In genomic region chr3:4776980-4777581, GRCh38 we compare ENCODE assay signal across 10 cellular contexts.
DNase-seq lines count a peak whose midpoint lies in the region; ATAC-seq and TF ChIP-seq lines count a peak whose summit lies in the region.
"Had no signal": no experiment of that assay in that cellular context is flagged by ENCODE, and none has a peak within 500 bp of the region (broad histone marks: within the 10 kb centered on the region; RNA-seq: fewer than 3 reads in every experiment).

No MANE protein-coding gene starts in this region.

- H3K27me3 Mint-ChIP-seq in stimulated activated naive CD8-positive, alpha-beta T cell treated with anti-CD3 and anti-CD28 coated beads, Interleukin-15, Interleukin-2, amounts not matched to agents 100 ng/mL and 50 ng/mL, for 24 hours = no peaks in the 10 kb centered on the region
- H3K27me3 Mint-ChIP-seq: dendritic cell treated with granulocyte-macrophage colony-stimulating factor and Interleukin-4, amounts not matched to agents 40 ng/mL and 50 ng/mL, for 4 days had no signal

- intact Hi-C loops in dorsolateral prefrontal cortex (cut with DNase I) = no loop called here

- peak overlapping the region; percentile 97 for H3K27ac Mint-ChIP-seq in stimulated activated naive CD8-positive, alpha-beta T cell treated with anti-CD3 and anti-CD28 coated beads, Interleukin-15, Interleukin-2, amounts not matched to agents 100 ng/mL and 50 ng/mL, for 24 hours
- H3K27ac Mint-ChIP-seq: dendritic cell treated with granulocyte-macrophage colony-stimulating factor and Interleukin-4, amounts not matched to agents 40 ng/mL and 50 ng/mL, for 4 days had no signal

- peaks cover 77% of the 10 kb centered on the region for H3K36me3 Mint-ChIP-seq in stimulated activated naive CD8-positive, alpha-beta T cell treated with anti-CD3 and anti-CD28 coated beads, Interleukin-15, Interleukin-2, amounts not matched to agents 100 ng/mL and 50 ng/mL, for 24 hours (ENCODE audit: low read depth)

- DNase-seq in GM04503 (ENCODE audit: low read depth) (peak; percentile 18), dorsolateral prefrontal cortex (no peak), Ammon's horn (ENCODE audit: low spot score) (no peak), 8988T (no peak), RPMI8226 (no peak)

- peak; percentile 85 for ATAC-seq in GM19467 (IDR thresholded peaks at IDR 0.05; ENCODE audit: unreplicated experiment)
- peak; percentile 84 for ATAC-seq in HG03520 (IDR thresholded peaks at IDR 0.05; ENCODE audit: unreplicated experiment)

- H3K9me3 Mint-ChIP-seq in stimulated activated naive CD8-positive, alpha-beta T cell treated with anti-CD3 and anti-CD28 coated beads, Interleukin-15, Interleukin-2, amounts not matched to agents 100 ng/mL and 50 ng/mL, for 24 hours = no peaks in the 10 kb centered on the region
- H3K9me3 Mint-ChIP-seq: dendritic cell treated with granulocyte-macrophage colony-stimulating factor and Interleukin-4, amounts not matched to agents 40 ng/mL and 50 ng/mL, for 4 days had no signal

- no peak overlapping the region for H3K4me3 ChIP-seq in dorsolateral prefrontal cortex

- TF ChIP-seq CTCF in dorsolateral prefrontal cortex (IDR thresholded peaks at IDR 0.05 in 54 of 56, conservative IDR thresholded peaks at IDR 0.05 in 2 of 56; ENCODE audit: low read depth in 1 of 56, partially characterized antibody in 56 of 56) = no peak

- peaks cover 60% of the 10 kb centered on the region for H3K4me1 Mint-ChIP-seq in stimulated activated naive CD8-positive, alpha-beta T cell treated with anti-CD3 and anti-CD28 coated beads, Interleukin-15, Interleukin-2, amounts not matched to agents 100 ng/mL and 50 ng/mL, for 24 hours (ENCODE audit: low read depth)

- H3K4me3 Mint-ChIP-seq in stimulated activated naive CD8-positive, alpha-beta T cell treated with anti-CD3 and anti-CD28 coated beads, Interleukin-15, Interleukin-2, amounts not matched to agents 100 ng/mL and 50 ng/mL, for 24 hours = peak overlapping the region; percentile 53
- H3K4me3 Mint-ChIP-seq: dendritic cell treated with granulocyte-macrophage colony-stimulating factor and Interleukin-4, amounts not matched to agents 40 ng/mL and 50 ng/mL, for 4 days had no signal

- H3K27ac ChIP-seq in dorsolateral prefrontal cortex = peak overlapping the region in 38 of 59 donors; percentile 1 to 72 (median 43)
- H3K27ac ChIP-seq: HL-60 had no signal

- H3K27me3 ChIP-seq in dorsolateral prefrontal cortex = no peaks in the 10 kb centered on the region
